In genomic region chr9:107259751-107260313, GRCh38 we compare ENCODE assay signal across 1 cellular context.
TF ChIP-seq lines count a peak whose summit lies in the region.
"Not testable (repeated sequence)": the region's sequence is repeated elsewhere in the genome, so short reads cannot be mapped to it uniquely, and the experiment has no call there.

No MANE protein-coding gene starts in this region.

TF ChIP-seq in HepG2, 621 proteins besides CTCF, POLR2A, EP300 and RAD21:
- TF ChIP-seq ZNF770 (CRISPR knock-in tag; IDR thresholded peaks at IDR 0.05) (peak; percentile 39; the same call in 1 of the 2 replicates), SOX6 (CRISPR knock-in tag; IDR thresholded peaks at IDR 0.05) (0 out of 2 replicates have a peak, but pooled peaks have one; percentile 3), NR2F6 (CRISPR knock-in tag; IDR thresholded peaks at IDR 0.05) (0 out of 2 replicates have a peak, but pooled peaks have one; percentile 14), ZMYM4 (CRISPR knock-in tag; IDR thresholded peaks at IDR 0.05) (0 out of 2 replicates have a peak, but pooled peaks have one; percentile 23), ARID5B (CRISPR knock-in tag; IDR thresholded peaks at IDR 0.05) (peak; percentile 34; the same call in 1 of the 2 replicates), POGZ (CRISPR knock-in tag; IDR thresholded peaks at IDR 0.05) (peak; percentile 41; the same call in 1 of the 2 replicates), SKI (IDR thresholded peaks at IDR 0.05; ENCODE audit: partially characterized antibody) (peak; percentile 25), ONECUT2 (CRISPR knock-in tag; IDR thresholded peaks at IDR 0.05) (0 out of 2 replicates have a peak, but pooled peaks have one; percentile 26), RXRA (CRISPR knock-in tag; IDR thresholded peaks at IDR 0.05) (peak; percentile 31; the same call in 1 of the 2 replicates), SALL1 (CRISPR knock-in tag; IDR thresholded peaks at IDR 0.05) (peak; percentile 30; the same call in 1 of the 2 replicates), ZNF121 (CRISPR knock-in tag; IDR thresholded peaks at IDR 0.05) (peak; percentile 67), RARA (CRISPR knock-in tag; IDR thresholded peaks at IDR 0.05) (peak; percentile 78), ADNP (CRISPR knock-in tag; IDR thresholded peaks at IDR 0.05) (0 out of 2 replicates have a peak, but pooled peaks have one; percentile 14)
- not testable (repeated sequence) for TF ChIP-seq SOX6, NR2F6 (IDR thresholded peaks at IDR 0.05)
